Comparison of ENCODE assay signal across 21 cellular contexts in the genomic region with DNA sequence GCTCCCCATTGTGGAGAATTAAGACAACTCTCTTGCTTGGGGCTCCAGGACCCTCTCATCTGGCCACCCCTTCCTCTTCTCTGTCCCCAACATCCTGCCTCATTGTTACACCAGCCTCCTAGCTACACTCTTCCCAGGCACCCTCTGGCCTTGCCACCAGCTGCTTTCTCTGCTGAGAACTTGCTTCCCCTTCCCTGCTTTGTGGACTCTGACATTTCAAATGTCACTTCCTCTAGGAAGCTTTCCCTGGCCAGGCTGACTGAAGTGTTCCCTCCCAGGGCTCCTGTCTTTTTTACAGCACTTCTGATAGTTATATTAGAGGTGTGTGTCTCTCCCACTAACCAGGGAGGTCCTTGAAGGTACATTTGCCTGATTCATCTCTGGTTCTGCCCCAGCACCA.
DNase-seq lines count a peak whose midpoint lies in the region; ATAC-seq lines count a peak whose summit lies in the region.
"Had no signal": no experiment of that assay in that cellular context is flagged by ENCODE, and none has a peak within 500 bp of the region (broad histone marks: within the 10 kb centered on the region; RNA-seq: fewer than 3 reads in every experiment).

No MANE protein-coding gene starts in this region.

- H3K9me3 Mint-ChIP-seq in stimulated activated naive B cell treated with anti-CD40 and anti-IgM and Interleukin-4, amounts not matched to agents 10 μg/mL and 1 μg/mL and 100 μg/mL, for 72 hours, result no peaks in the 10 kb centered on the region
- H3K9me3 Mint-ChIP-seq: activated CD4-positive, alpha-beta memory T cell treated with anti-CD3 and anti-CD28 coated beads, Interleukin-2, amount 10 ng/mL, durations not matched to agents 7 days and 5 days; activated naive CD8-positive, alpha-beta T cell treated with anti-CD3 and anti-CD28 coated beads, Interleukin-2, amount 10 ng/mL, durations not matched to agents 7 days and 5 days; activated T-cell treated with anti-CD3 and anti-CD28 coated beads, Interleukin-2, amount 50 U/mL, for 4 hours; natural killer cell had no signal

- peak overlapping the region; percentile 11 for H3K27ac Mint-ChIP-seq in stimulated activated naive B cell treated with anti-CD40 and anti-IgM and Interleukin-4, amounts not matched to agents 10 μg/mL and 1 μg/mL and 100 μg/mL, for 72 hours
- H3K27ac Mint-ChIP-seq: activated CD4-positive, alpha-beta memory T cell treated with anti-CD3 and anti-CD28 coated beads, Interleukin-2, amount 10 ng/mL, durations not matched to agents 7 days and 5 days; activated naive CD8-positive, alpha-beta T cell treated with anti-CD3 and anti-CD28 coated beads, Interleukin-2, amount 10 ng/mL, durations not matched to agents 7 days and 5 days; natural killer cell; T-cell had no signal

- H3K4me1 Mint-ChIP-seq in stimulated activated naive B cell treated with anti-CD40 and anti-IgM and Interleukin-4, amounts not matched to agents 10 μg/mL and 1 μg/mL and 100 μg/mL, for 72 hours, result peaks cover 4 to 15% of the 10 kb centered on the region in 2 donors
- H3K4me1 Mint-ChIP-seq: activated CD4-positive, alpha-beta memory T cell treated with anti-CD3 and anti-CD28 coated beads, Interleukin-2, amount 10 ng/mL, durations not matched to agents 7 days and 5 days; activated naive CD8-positive, alpha-beta T cell treated with anti-CD3 and anti-CD28 coated beads, Interleukin-2, amount 10 ng/mL, durations not matched to agents 7 days and 5 days; natural killer cell; T-cell had no signal

- peak; percentile 56 for ATAC-seq in left lobe of liver
- ATAC-seq in stimulated activated naive B cell treated with anti-CD40 and anti-IgM and Interleukin-4, amounts not matched to agents 10 μg/mL and 1 μg/mL and 100 μg/mL, for 72 hours (replicated peaks), result no peak
- ATAC-seq in GM21786 (IDR thresholded peaks at IDR 0.05; ENCODE audit: unreplicated experiment), result no peak
- ATAC-seq: activated T-cell treated with anti-CD3 and anti-CD28 coated beads, Interleukin-2, amount 50 U/mL, for 4 hours; gastrocnemius medialis; natural killer cell; psoas muscle; T-cell had no signal

- peaks cover 0 to 3% of the 10 kb centered on the region in 2 donors for H3K36me3 Mint-ChIP-seq in stimulated activated naive B cell treated with anti-CD40 and anti-IgM and Interleukin-4, amounts not matched to agents 10 μg/mL and 1 μg/mL and 100 μg/mL, for 72 hours
- H3K36me3 Mint-ChIP-seq: activated naive CD8-positive, alpha-beta T cell treated with anti-CD3 and anti-CD28 coated beads, Interleukin-2, amount 10 ng/mL, durations not matched to agents 7 days and 5 days; natural killer cell; T-cell had no signal

- DNase-seq in NOMO-1 (lab: John Stamatoyannopoulos, UW; ENCODE audit: unreplicated experiment in 2 of 2), result peak; percentile 19 to 24
- no peak for DNase-seq in NOMO-1 treated with dmso at 0.1 percent for 144 hours (lab: John Stamatoyannopoulos, UW; ENCODE audit: unreplicated experiment)
- DNase-seq in SKM-1 (lab: John Stamatoyannopoulos, UW; ENCODE audit: unreplicated experiment), result peak; percentile 21
- no peak for DNase-seq in left lobe of liver (ENCODE audit: low spot score)
- DNase-seq in stimulated activated naive B cell treated with anti-CD40 and anti-IgM and Interleukin-4, amounts not matched to agents 10 μg/mL and 1 μg/mL and 100 μg/mL, for 72 hours, result no peak
- DNase-seq in activated CD8-positive, alpha-beta memory T cell treated with anti-CD3 and anti-CD28 coated beads, Interleukin-2, amount 50 U/mL, for 4 hours, result no peak
- no peak for DNase-seq in NCI-H2029 (lab: John Stamatoyannopoulos, UW)
- DNase-seq: activated CD4-positive, alpha-beta memory T cell treated with anti-CD3 and anti-CD28 coated beads, Interleukin-2, amount 10 ng/mL, durations not matched to agents 7 days and 5 days; activated naive CD8-positive, alpha-beta T cell treated with anti-CD3 and anti-CD28 coated beads, Interleukin-2, amount 10 ng/mL, durations not matched to agents 7 days and 5 days; activated T-cell treated with anti-CD3 and anti-CD28 coated beads, Interleukin-2, amount 50 U/mL, for 4 hours; DND-41; erythroblast; gastrocnemius medialis; natural killer cell; NCI-H2081 treated with DMSO at 0.1 percent for 48 hours; NCI-H526 treated with DMSO at 0.1 percent for 48 hours; psoas muscle; stimulated activated CD4-positive, alpha-beta T cell treated with anti-CD3 and anti-CD28 coated beads, Interleukin-15, amount 100 ng/mL, for 24 hours; stimulated activated naive CD4-positive, alpha-beta T cell treated with Interleukin-2 at 50 U/mL for 16 hours; T-cell had no signal

- H3K4me3 Mint-ChIP-seq in stimulated activated naive B cell treated with anti-CD40 and anti-IgM and Interleukin-4, amounts not matched to agents 10 μg/mL and 1 μg/mL and 100 μg/mL, for 72 hours, result no peak overlapping the region
- H3K4me3 Mint-ChIP-seq: activated CD4-positive, alpha-beta memory T cell treated with anti-CD3 and anti-CD28 coated beads, Interleukin-2, amount 10 ng/mL, durations not matched to agents 7 days and 5 days; activated naive CD8-positive, alpha-beta T cell treated with anti-CD3 and anti-CD28 coated beads, Interleukin-2, amount 10 ng/mL, durations not matched to agents 7 days and 5 days; activated T-cell treated with anti-CD3 and anti-CD28 coated beads, Interleukin-2, amount 50 U/mL, for 4 hours; natural killer cell; T-cell had no signal

- H3K27me3 Mint-ChIP-seq in stimulated activated naive B cell treated with anti-CD40 and anti-IgM and Interleukin-4, amounts not matched to agents 10 μg/mL and 1 μg/mL and 100 μg/mL, for 72 hours, result peaks cover 0 to 8% of the 10 kb centered on the region in 2 donors
- H3K27me3 Mint-ChIP-seq: activated CD4-positive, alpha-beta memory T cell treated with anti-CD3 and anti-CD28 coated beads, Interleukin-2, amount 10 ng/mL, durations not matched to agents 7 days and 5 days; activated naive CD8-positive, alpha-beta T cell treated with anti-CD3 and anti-CD28 coated beads, Interleukin-2, amount 10 ng/mL, durations not matched to agents 7 days and 5 days had no signal

Comparison
In these comparisons a context has a peak if more than half of its experiments do, and no peak if none do; other contexts are left out.
1. DNase-seq: peak in NOMO-1 (2 of 2) and SKM-1 (single experiment); none in NOMO-1 treated with dmso at 0.1 percent for 144 hours (single experiment), left lobe of liver (single experiment), stimulated activated naive B cell treated with anti-CD40 and anti-IgM and Interleukin-4, amounts not matched to agents 10 μg/mL and 1 μg/mL and 100 μg/mL, for 72 hours (single experiment), activated CD8-positive, alpha-beta memory T cell treated with anti-CD3 and anti-CD28 coated beads, Interleukin-2, amount 50 U/mL, for 4 hours (single experiment) and NCI-H2029 (single experiment).